ENCODE assay signal across 5 cellular contexts in genomic region chrX:142601792-142602191, GRCh38.
"Had no signal": no experiment of that assay in that cellular context is flagged by ENCODE, and none has a peak within 500 bp of the region (broad histone marks: within the 10 kb centered on the region; RNA-seq: fewer than 3 reads in every experiment).

No MANE protein-coding gene starts in this region.

- ATAC-seq: GM23338, K562 had no signal

- H3K4me3 ChIP-seq: GM23338, K562 had no signal

- DNase-seq: H9, HCEC 1CT, IMR-90 had no signal
